ENCODE assay signal across 9 cellular contexts in genomic region chr2:150484461-150484931, GRCh38. TPM values are rescaled to one million over a fixed set of nuclear protein-coding genes. Genes with fewer than 3 reads are reported as not detected.
A peak's percentile ranks its signal among the peaks of the same experiment; 100 is the strongest.
DNase-seq lines count a peak whose midpoint lies in the region; ATAC-seq, FAIRE-seq and TF ChIP-seq lines count a peak whose summit lies in the region.
"Had no signal": no experiment of that assay in that cellular context is flagged by ENCODE, and none has a peak within 500 bp of the region (broad histone marks: within the 10 kb centered on the region; RNA-seq: fewer than 3 reads in every experiment).

No MANE protein-coding gene starts in this region.

- H3K4me1 Mint-ChIP-seq in stimulated activated memory B cell treated with anti-CD40 and anti-IgM and Interleukin-4, amounts not matched to agents 10 μg/mL and 1 μg/mL and 100 μg/mL, for 72 hours: peaks cover 26% of the 10 kb centered on the region

- peaks cover 78% of the 10 kb centered on the region for H3K79me2 ChIP-seq in endothelial cell of umbilical vein (ENCODE audit: control insufficient read depth, insufficient read depth, low read length)
- no peaks in the 10 kb centered on the region for H3K79me2 ChIP-seq in OCI-LY7 (ENCODE audit: insufficient read depth, low read depth, low read length)

- POLR2A ChIA-PET in A549 (lab: Yijun Ruan, JAX) (interaction anchor here (0.8 to 1.7 kb wide), 7 partner anchors 8 to 685 kb away, joined by 3 to 7 read pairs (median 5); no protein-coding TSS in a partner anchor), endothelial cell of umbilical vein (lab: Charles Lee) (interaction anchor here (1.4 to 2.4 kb wide), 3 partner anchors 9 to 343 kb away, joined by 3 to 15 read pairs (median 6); no protein-coding TSS in a partner anchor), OCI-LY7 (lab: Charles Lee) (interaction anchor here (0.5 kb wide), 1 partner anchor 264 kb away, joined by 4 read pairs; no protein-coding TSS in a partner anchor)

- no peaks in the 10 kb centered on the region for H3K9me2 ChIP-seq in OCI-LY7 (ENCODE audit: insufficient read depth, low read length)

- FAIRE-seq in A549 (lab: Jason Lieb, UNC) (no peak), endothelial cell of umbilical vein (lab: Jason Lieb, UNC) (no peak), GM12892 (lab: Jason Lieb, UNC) (no peak)

- H3K9me3 ChIP-seq in A549: no peaks in the 10 kb centered on the region
- no peaks in the 10 kb centered on the region for H3K9me3 ChIP-seq in MG63
- no peaks in the 10 kb centered on the region for H3K9me3 ChIP-seq in endothelial cell of umbilical vein (replicated peaks; ENCODE audit: control insufficient read depth, insufficient read depth, low read length)
- no peaks in the 10 kb centered on the region for H3K9me3 ChIP-seq in muscle layer of duodenum (ENCODE audit: control insufficient read depth in 1 of 2, low read length in 2 of 2)
- H3K9me3 ChIP-seq in OCI-LY7 (ENCODE audit: low read length): no peaks in the 10 kb centered on the region

- TF ChIP-seq RAD21 in A549 (conservative IDR thresholded peaks at IDR 0.05 in 1 of 2, IDR thresholded peaks at IDR 0.05 in 1 of 2): no peak

- no peak for TF ChIP-seq EP300 in A549 (IDR thresholded peaks at IDR 0.05)

- peak overlapping the region; percentile 99 for H3K9ac ChIP-seq in endothelial cell of umbilical vein (replicated peaks; ENCODE audit: extremely low read depth, insufficient read depth, low read length)

- no peaks in the 10 kb centered on the region for H3K36me3 Mint-ChIP-seq in stimulated activated memory B cell treated with anti-CD40 and anti-IgM and Interleukin-4, amounts not matched to agents 10 μg/mL and 1 μg/mL and 100 μg/mL, for 72 hours

- BruUV-seq in endothelial cell of umbilical vein (replicated peaks; lab: Mats Ljungman, UMichigan) (TSS peak; percentile 3), OCI-LY7 (replicated peaks; lab: Mats Ljungman, UMichigan) (no TSS peak)

- no peak overlapping the region for H3K27ac Mint-ChIP-seq in stimulated activated memory B cell treated with anti-CD40 and anti-IgM and Interleukin-4, amounts not matched to agents 10 μg/mL and 1 μg/mL and 100 μg/mL, for 72 hours

- CTCF ChIA-PET in A549 (lab: Yijun Ruan, JAX): interaction anchor here (0.6 to 1.6 kb wide), 6 partner anchors 118 to 887 kb away, joined by 3 to 10 read pairs (median 3); no protein-coding TSS in a partner anchor
- CTCF ChIA-PET in endothelial cell of umbilical vein (lab: Charles Lee): interaction anchor here (0.8 to 3.3 kb wide), 10 partner anchors 8 to 889 kb away, joined by 3 to 21 read pairs (median 6); no protein-coding TSS in a partner anchor
- CTCF ChIA-PET in OCI-LY7 (lab: Charles Lee; ENCODE audit: unreplicated experiment): no interaction called here

- H3K27me3 ChIP-seq in MG63: no peaks in the 10 kb centered on the region
- H3K27me3 ChIP-seq in endothelial cell of umbilical vein (ENCODE audit: control insufficient read depth in 2 of 2, insufficient read depth in 2 of 2, low read length in 2 of 2): no peaks in the 10 kb centered on the region
- H3K27me3 ChIP-seq in muscle layer of duodenum (ENCODE audit: low read depth, low read length): no peaks in the 10 kb centered on the region
- H3K27me3 ChIP-seq: cardiac muscle cell had no signal

- no peak overlapping the region for H3K4me3 Mint-ChIP-seq in stimulated activated memory B cell treated with anti-CD40 and anti-IgM and Interleukin-4, amounts not matched to agents 10 μg/mL and 1 μg/mL and 100 μg/mL, for 72 hours

- H3K9me1 ChIP-seq in endothelial cell of umbilical vein (replicated peaks; ENCODE audit: control insufficient read depth, extremely low read depth, insufficient read depth, low read length): no peaks in the 10 kb centered on the region

- TF ChIP-seq CTCF in A549 (IDR thresholded peaks at IDR 0.05) (no peak), endothelial cell of umbilical vein (IDR thresholded peaks at IDR 0.05; ENCODE audit: extremely low read depth in 1 of 2, insufficient read depth in 1 of 2, low read depth in 1 of 2, low read length in 2 of 2) (no peak), OCI-LY7 (conservative IDR thresholded peaks at IDR 0.05; ENCODE audit: low read length) (no peak)

- 7% methylated on average over 6 of the region's 6 CpGs for whole genome bisulfite sequencing in A549 (ENCODE audit: missing lambda C conversion rate)

- DNase-seq in A549 (ENCODE audit: low read depth in 1 of 2, low spot score in 1 of 2) (no peak), MG63 (peak; percentile 49), endothelial cell of umbilical vein (ENCODE audit: low read depth, low spot score) (peak; percentile 37), GM12892 (ENCODE audit: insufficient read length) (no peak), OCI-LY7 (ENCODE audit: low spot score) (no peak), 8988T (no peak)

- H4K20me1 ChIP-seq in endothelial cell of umbilical vein (replicated peaks; ENCODE audit: control insufficient read depth, extremely low read depth, insufficient read depth, low read length): peaks cover 9% of the 10 kb centered on the region
- H4K20me1 ChIP-seq in OCI-LY7 (ENCODE audit: insufficient read depth, low read length): no peaks in the 10 kb centered on the region

- H3K27ac ChIP-seq in A549 (peak overlapping the region; percentile 85 to 98), endothelial cell of umbilical vein (ENCODE audit: insufficient read depth, low read depth, low read length) (peak overlapping the region; percentile 85), muscle layer of duodenum (ENCODE audit: low read length) (peak overlapping the region; percentile 97), OCI-LY7 (ENCODE audit: low read depth, low read length, poor library complexity, severe bottlenecking) (no peak overlapping the region)

- peaks cover 45% of the 10 kb centered on the region for H3K27me3 Mint-ChIP-seq in stimulated activated memory B cell treated with anti-CD40 and anti-IgM and Interleukin-4, amounts not matched to agents 10 μg/mL and 1 μg/mL and 100 μg/mL, for 72 hours

- H3K36me3 ChIP-seq in MG63 (peaks cover 66% of the 10 kb centered on the region), endothelial cell of umbilical vein (ENCODE audit: control insufficient read depth in 2 of 2, extremely low read depth in 1 of 2, insufficient read depth in 2 of 2, low read length in 2 of 2) (peaks cover 0 to 20% of the 10 kb centered on the region in 2 experiments), muscle layer of duodenum (ENCODE audit: control insufficient read depth in 1 of 2, insufficient read depth in 2 of 2, low read length in 2 of 2) (peaks cover 0 to 19% of the 10 kb centered on the region in 2 donors), OCI-LY7 (ENCODE audit: insufficient read depth, low read length) (no peaks in the 10 kb centered on the region)
- H3K36me3 ChIP-seq: cardiac muscle cell had no signal

- H3K4me3 ChIP-seq in A549 (peak overlapping the region; percentile 84), MG63 (peak overlapping the region; percentile 89), endothelial cell of umbilical vein (replicated peaks in 1 of 3; ENCODE audit: insufficient read depth in 1 of 3, low read depth in 1 of 3, low read length in 3 of 3) (peak overlapping the region; percentile 87 to 97 (median 95)), muscle layer of duodenum (ENCODE audit: low read depth in 1 of 2, low read length in 2 of 2) (peak overlapping the region; percentile 88 to 93), OCI-LY7 (ENCODE audit: low read depth, low read length, poor library complexity, severe bottlenecking) (no peak overlapping the region)

- H3K9me3 Mint-ChIP-seq in stimulated activated memory B cell treated with anti-CD40 and anti-IgM and Interleukin-4, amounts not matched to agents 10 μg/mL and 1 μg/mL and 100 μg/mL, for 72 hours: no peaks in the 10 kb centered on the region

- intact Hi-C loops in endothelial cell of umbilical vein (cut with micrococcal nuclease): loop anchor here (10.0 kb wide), 1 partner anchor 500 kb away; no protein-coding TSS in a partner anchor
- intact Hi-C loops in OCI-LY7 (cut with micrococcal nuclease; ENCODE audit: unreplicated experiment): loop anchor here (10.0 kb wide), 1 partner anchor 890 kb away; no protein-coding TSS in a partner anchor

- ATAC-seq in A549: no peak; a peak in 1 of 6 replicates
- ATAC-seq in stimulated activated memory B cell treated with anti-CD40 and anti-IgM and Interleukin-4, amounts not matched to agents 10 μg/mL and 1 μg/mL and 100 μg/mL, for 72 hours: no peak

- H3K4me1 ChIP-seq in A549: peaks cover 57% of the 10 kb centered on the region
- peaks cover 49% of the 10 kb centered on the region for H3K4me1 ChIP-seq in endothelial cell of umbilical vein (ENCODE audit: control insufficient read depth, extremely low read depth, insufficient read depth, low read length)
- H3K4me1 ChIP-seq in muscle layer of duodenum (ENCODE audit: control insufficient read depth in 1 of 2, insufficient read depth in 2 of 2, low read length in 2 of 2): peaks cover 4 to 36% of the 10 kb centered on the region in 2 donors
- no peaks in the 10 kb centered on the region for H3K4me1 ChIP-seq in OCI-LY7 (ENCODE audit: insufficient read depth, low read length, poor library complexity, severe bottlenecking)

- no peak overlapping the region for H2AFZ ChIP-seq in endothelial cell of umbilical vein (ENCODE audit: low read depth, low read length)
- H2AFZ ChIP-seq in OCI-LY7 (ENCODE audit: low read length): no peak overlapping the region

- TF ChIP-seq POLR2A in A549 (IDR thresholded peaks at IDR 0.05; ENCODE audit: low read length): no peak
- no peak for TF ChIP-seq POLR2A in endothelial cell of umbilical vein (IDR thresholded peaks at IDR 0.05; ENCODE audit: low read depth, low read length)
- TF ChIP-seq POLR2A in GM12892 (IDR thresholded peaks at IDR 0.05; ENCODE audit: low read depth, low read length): no peak

- peak overlapping the region; percentile 97 for H3K4me2 ChIP-seq in A549
- peak overlapping the region; percentile 100 for H3K4me2 ChIP-seq in endothelial cell of umbilical vein (ENCODE audit: insufficient read depth, low read length)
- H3K4me2 ChIP-seq in OCI-LY7 (ENCODE audit: low read length): no peak overlapping the region

- dilution Hi-C loops in endothelial cell of umbilical vein (cut with MboI; ENCODE audit: extremely low pct_ligation_motif_present, low sequenced_read_pairs): loop anchor here (25.0 kb wide), 1 partner anchor 347 kb away; no protein-coding TSS in a partner anchor

RNA-seq across cellular contexts. Expression of gene RND3, which starts 3.0 kb away (rescaled TPM):
- 127 and 137 TPM in 2 replicates for polyA plus RNA-seq in A549 (2011; rRNA removed)
- 33.7 and 35.9 TPM in 2 replicates for polyA plus RNA-seq in A549 (2012; cell fraction: cytosol; rRNA removed)
- 21.6 and 24.5 TPM in 2 replicates for polyA plus RNA-seq in A549 (2012; cell fraction: nucleus; rRNA removed)
- polyA plus RNA-seq in A549 (2017; fragmentation: RNase III; extraction: RNeasy Plus Mini Kit Qiagen cat#74134 plus additional on column Dnase treatment): 56.8 to 62.0 TPM (median 61.7 TPM) in 3 replicates
- polyA minus RNA-seq in A549 (2011; rRNA and poly(A)+ RNA removed): 137 and 144 TPM in 2 replicates
- 55.5 and 87.8 TPM in 2 replicates for total RNA-seq in MG63 (2014; rRNA removed; shearing (Covaris generic); ENCODE audit: low replicate concordance)
- total RNA-seq in endothelial cell of umbilical vein: 132 and 158 TPM in 2 replicates
- 53.3 and 57.1 TPM in 2 replicates for polyA plus RNA-seq in endothelial cell of umbilical vein
- 107 and 123 TPM in 2 replicates for polyA plus RNA-seq in endothelial cell of umbilical vein (2011; cell fraction: cytosol; rRNA removed)
- 175 and 179 TPM in 2 replicates for polyA plus RNA-seq in endothelial cell of umbilical vein (2011; cell fraction: nucleus; rRNA removed)
- polyA plus RNA-seq in endothelial cell of umbilical vein (2012): 190 and 258 TPM in 2 replicates
- polyA minus RNA-seq in endothelial cell of umbilical vein: 260 and 272 TPM in 2 replicates
- polyA minus RNA-seq in endothelial cell of umbilical vein (2011; cell fraction: cytosol; rRNA and poly(A)+ RNA removed): 15.0 TPM
- polyA minus RNA-seq in endothelial cell of umbilical vein (2011; cell fraction: nucleus; rRNA and poly(A)+ RNA removed): 211 and 223 TPM in 2 replicates
- polyA plus RNA-seq in GM12892 (2012; ENCODE audit: missing spikeins): 0.38 TPM
- not detected in 2 replicates for total RNA-seq in OCI-LY7 (2014; rRNA removed; shearing (Covaris generic))
- total RNA-seq in OCI-LY7 (2022): not detected in 2 replicates

Comparison
In these comparisons a context has a peak if more than half of its experiments do, and no peak if none do; other contexts are left out.
1. DNase-seq: peak in MG63 (single experiment) and endothelial cell of umbilical vein (single experiment); none in A549 (0 of 2), GM12892 (single experiment), OCI-LY7 (single experiment) and 8988T (single experiment).
2. RNA of gene RND3, which starts 3.0 kb away (total RNA-seq): 132 to 158 TPM in endothelial cell of umbilical vein and 55.5 to 87.8 TPM in MG63; not detected in OCI-LY7; every median in the first group is over 10 times any median in the second.